8 cellular contexts compared by ENCODE assay signal in the genomic region with DNA sequence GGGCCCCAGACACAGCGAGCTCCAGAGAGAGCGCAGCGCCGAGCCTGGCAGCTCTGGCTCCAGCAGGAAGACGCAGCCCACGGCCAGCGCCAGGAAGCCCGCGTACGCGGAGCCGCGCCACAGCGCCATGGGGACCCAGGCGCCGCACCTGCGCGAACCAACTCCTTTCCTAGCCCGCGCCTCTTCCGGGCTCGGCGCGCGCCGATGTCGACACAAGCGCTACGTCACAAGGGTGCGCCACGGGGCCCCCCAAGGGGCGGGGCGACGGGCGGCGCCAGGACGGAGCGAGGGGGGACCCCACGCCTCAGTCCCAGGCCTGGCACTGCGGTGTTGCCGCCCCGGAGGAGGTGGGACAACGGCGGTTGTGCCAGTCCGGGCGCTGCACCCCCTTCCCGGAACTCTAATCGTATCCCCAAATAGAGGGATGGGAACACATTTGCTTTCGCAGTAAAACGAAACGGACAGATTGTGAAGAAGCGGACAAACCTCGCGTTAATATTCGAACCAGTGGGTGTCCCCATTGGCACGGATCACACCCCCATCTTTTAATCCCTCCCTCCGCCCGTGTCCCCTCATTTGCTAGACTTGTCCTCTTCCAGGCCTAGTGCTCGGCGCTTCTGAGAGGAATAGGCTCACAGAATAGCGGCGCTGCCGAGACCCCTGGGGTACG. TPM values are rescaled to one million over a fixed set of nuclear protein-coding genes. Genes with fewer than 3 reads are reported as not detected.
DNase-seq lines count a peak whose midpoint lies in the region; ATAC-seq and TF ChIP-seq lines count a peak whose summit lies in the region.

ADPGK (minus strand) TSS at position 196 of the 670 bp plus-strand sequence; CDS start at position 129, 67 bp downstream.

- H4K20me1 ChIP-seq in KMS-11 (ENCODE audit: insufficient read depth), result peaks cover 8% of the 10 kb centered on the region; the same call in 1 of the 2 replicates

- no peak for TF ChIP-seq CTCF in KMS-11 (conservative IDR thresholded peaks at IDR 0.05; ENCODE audit: low read depth, low read length)
- TF ChIP-seq CTCF in Panc1 (IDR thresholded peaks at IDR 0.05), result no peak

- H3K9ac ChIP-seq in KMS-11 (peak within 1 kb of the TSS; percentile 95), muscle layer of colon (ENCODE audit: low read length) (peak within 1 kb of the TSS; percentile 74)

- 0 to 1% methylated on average over 64 of the region's 64 CpGs for WGBS in esophagus, 2 donors

- H3K27ac ChIP-seq in KMS-11 (peak within 1 kb of the TSS; percentile 90), Panc1 (ENCODE audit: low read length) (peak within 1 kb of the TSS; percentile 95), esophagus (ENCODE audit: low read depth in 2 of 2, low read length in 1 of 2) (peak within 1 kb of the TSS; percentile 89 to 99), muscle layer of colon (ENCODE audit: low read depth, low read length) (peak within 1 kb of the TSS; percentile 100)

- peaks cover 71% of the 10 kb centered on the region for H3K4me1 Mint-ChIP-seq in activated T-cell treated with anti-CD3 and anti-CD28 coated beads, Interleukin-2, amount 50 U/mL, for 4 hours (ENCODE audit: low read depth)

- H3K36me3 Mint-ChIP-seq in activated T-cell treated with anti-CD3 and anti-CD28 coated beads, Interleukin-2, amount 50 U/mL, for 4 hours (ENCODE audit: insufficient read depth), result peaks cover 26% of the 10 kb centered on the region

- no peaks in the 10 kb centered on the region for H3K9me3 Mint-ChIP-seq in activated T-cell treated with anti-CD3 and anti-CD28 coated beads, Interleukin-2, amount 50 U/mL, for 4 hours

- intact Hi-C loops in Panc1 (cut with micrococcal nuclease; ENCODE audit: unreplicated experiment), result no loop called here

- ATAC-seq in GM21737 (IDR thresholded peaks at IDR 0.05; ENCODE audit: unreplicated experiment), result peak; percentile 80
- ATAC-seq in Panc1, result peak; percentile 98
- peak; percentile 83 to 85 for ATAC-seq in activated T-cell treated with anti-CD3 and anti-CD28 coated beads, Interleukin-2, amount 50 U/mL, for 4 hours

- peaks cover 47% of the 10 kb centered on the region for H3K79me2 ChIP-seq in KMS-11 (ENCODE audit: insufficient read depth, low read depth)

- H3K27me3 Mint-ChIP-seq in activated T-cell treated with anti-CD3 and anti-CD28 coated beads, Interleukin-2, amount 50 U/mL, for 4 hours (ENCODE audit: low read depth), result no peaks in the 10 kb centered on the region

- in situ Hi-C loops in Panc1 (cut with HindIII; ENCODE audit: low pct_unique_long_range_greater_than_20kb, low sequenced_read_pairs), result no loop called here

- H3K36me3 ChIP-seq in KMS-11 (ENCODE audit: insufficient read depth), result no peaks in the 10 kb centered on the region
- no peaks in the 10 kb centered on the region for H3K36me3 ChIP-seq in Panc1 (ENCODE audit: control insufficient read depth, insufficient read depth, low read length)
- no peaks in the 10 kb centered on the region for H3K36me3 ChIP-seq in esophagus (ENCODE audit: control insufficient read depth in 2 of 2, insufficient read depth in 2 of 2, low read length in 1 of 2)
- peaks cover 8% of the 10 kb centered on the region for H3K36me3 ChIP-seq in muscle layer of colon (ENCODE audit: insufficient read depth, low read length)

- H3K4me1 ChIP-seq in KMS-11 (ENCODE audit: low read depth, poor library complexity, severe bottlenecking) (peaks cover 61% of the 10 kb centered on the region), Panc1 (ENCODE audit: control insufficient read depth, insufficient read depth, low read length) (peaks cover 5% of the 10 kb centered on the region), esophagus (ENCODE audit: control insufficient read depth in 2 of 2, insufficient read depth in 2 of 2, low read length in 1 of 2) (no peaks in the 10 kb centered on the region), muscle layer of colon (ENCODE audit: insufficient read depth, low read length) (peaks cover 31% of the 10 kb centered on the region)

- H2AFZ ChIP-seq in KMS-11 (ENCODE audit: low read depth), result peak within 1 kb of the TSS; percentile 87

- CTCF ChIA-PET in Panc1 (lab: Charles Lee), result no interaction called here

- H3K4me2 ChIP-seq in KMS-11, result peak within 1 kb of the TSS; percentile 88

- POLR2A ChIA-PET in Panc1 (lab: Charles Lee), result interaction anchor here (0.7 kb wide), 1 partner anchor 192 kb away, joined by 3 read pairs; no protein-coding TSS in a partner anchor

- H3K4me3 ChIP-seq in KMS-11 (IDR thresholded peaks at IDR 0.05; ENCODE audit: insufficient read depth, low read depth, low read length) (no peak within 1 kb of the TSS), Panc1 (ENCODE audit: low read depth in 2 of 2, low read length in 2 of 2) (peak within 1 kb of the TSS; percentile 91 to 99), esophagus (ENCODE audit: low read depth in 1 of 2, low read length in 2 of 2) (peak within 1 kb of the TSS; percentile 75 to 97), muscle layer of colon (ENCODE audit: low read depth in 1 of 2, low read length in 2 of 2) (peak within 1 kb of the TSS; percentile 78 to 94)

- H3K27me3 ChIP-seq in KMS-11 (ENCODE audit: insufficient read depth, low read depth) (no peaks in the 10 kb centered on the region), Panc1 (ENCODE audit: control insufficient read depth, insufficient read depth, low read length) (no peaks in the 10 kb centered on the region; the same call in 1 of the 2 replicates), esophagus (ENCODE audit: control insufficient read depth in 1 of 2, insufficient read depth in 2 of 2, low read length in 2 of 2) (no peaks in the 10 kb centered on the region), muscle layer of colon (ENCODE audit: control insufficient read depth in 1 of 2, insufficient read depth in 2 of 2, low read length in 2 of 2) (no peaks in the 10 kb centered on the region)

- no peaks in the 10 kb centered on the region for H3K9me3 ChIP-seq in Panc1 (ENCODE audit: control insufficient read depth, insufficient read depth, low read depth, low read length)
- no peaks in the 10 kb centered on the region for H3K9me3 ChIP-seq in esophagus (ENCODE audit: control insufficient read depth in 2 of 2, insufficient read depth in 1 of 2, low read depth in 1 of 2, low read length in 1 of 2)
- no peaks in the 10 kb centered on the region for H3K9me3 ChIP-seq in muscle layer of colon (ENCODE audit: low read length)

- H3K4me3 Mint-ChIP-seq in activated T-cell treated with anti-CD3 and anti-CD28 coated beads, Interleukin-2, amount 50 U/mL, for 4 hours, result peak within 1 kb of the TSS; percentile 94

- DNase-seq in DMS79 (lab: John Stamatoyannopoulos, UW) (peak; percentile 54), Panc1 (ENCODE audit: low read depth, low spot score) (peak; percentile 28)
- DNase-seq in activated T-cell treated with anti-CD3 and anti-CD28 coated beads, Interleukin-2, amount 50 U/mL, for 4 hours, result peak; percentile 94
- peak; percentile 91 to 97 for DNase-seq in stimulated activated CD8-positive, alpha-beta memory T cell treated with anti-CD3 and anti-CD28 coated beads, Interleukin-7, amount 100 ng/mL, for 1 hour (ENCODE audit: low read depth in 2 of 2)

- BruUV-seq in Panc1 (replicated peaks; lab: Mats Ljungman, UMichigan), result TSS peak; percentile 81

RNA-seq across cellular contexts. Expression of gene ADPGK, which starts in this region (rescaled TPM):
- 63.1 TPM for total RNA-seq in Panc1 (2021; ENCODE audit: unreplicated experiment)
- 31.0 TPM for polyA plus RNA-seq in Panc1 (2012; ENCODE audit: insufficient read length)
- 10 to 100 TPM; 79.0 to 81.9 (median 81.8) TPM for total RNA-seq in activated T-cell treated with anti-CD3 and anti-CD28 coated beads, Interleukin-2, amount 50 U/mL, for 4 hours
- polyA plus RNA-seq in esophagus, result 10 to 100 TPM; 19.3 to 24.7 TPM

Comparison
In these comparisons a context has a peak if more than half of its experiments do, and no peak if none do; other contexts are left out.
1. DNase-seq: peak in every context shown above with its lines; median percentile 94 in activated T-cell treated with anti-CD3 and anti-CD28 coated beads, Interleukin-2, amount 50 U/mL, for 4 hours; 94 in stimulated activated CD8-positive, alpha-beta memory T cell treated with anti-CD3 and anti-CD28 coated beads, Interleukin-7, amount 100 ng/mL, for 1 hour; 54 in DMS79; 28 in Panc1.